In genomic region chr12:67211029-67211428, GRCh38 we compare ENCODE assay signal across 3 cellular contexts.
A peak's percentile ranks its signal among the peaks of the same experiment; 100 is the strongest.
TF ChIP-seq lines count a peak whose summit lies in the region.

No MANE protein-coding gene starts in this region.

TF ChIP-seq in HepG2, 621 proteins besides CTCF, POLR2A, EP300 and RAD21 (continues in another document):
- TF ChIP-seq ZMAT3 (CRISPR knock-in tag; conservative IDR thresholded peaks at IDR 0.05): no peak
- TF ChIP-seq, protein P1, sequence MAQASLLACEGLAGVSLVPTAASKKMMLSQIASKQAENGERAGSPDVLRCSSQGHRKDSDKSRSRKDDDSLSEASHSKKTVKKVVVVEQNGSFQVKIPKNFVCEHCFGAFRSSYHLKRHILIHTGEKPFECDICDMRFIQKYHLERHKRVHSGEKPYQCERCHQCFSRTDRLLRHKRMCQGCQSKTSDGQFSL (CRISPR knock-in tag; IDR thresholded peaks at IDR 0.05): no peak
- TF ChIP-seq RERE (CRISPR knock-in tag; IDR thresholded peaks at IDR 0.05; ENCODE audit: low read depth): no peak
- TF ChIP-seq PAF1 (CRISPR knock-in tag; IDR thresholded peaks at IDR 0.05): no peak
- no peak for TF ChIP-seq ATF7 (IDR thresholded peaks at IDR 0.05)
- TF ChIP-seq ATF7 (CRISPR knock-in tag; IDR thresholded peaks at IDR 0.05): no peak
- no peak for TF ChIP-seq ZNF12 (CRISPR knock-in tag; IDR thresholded peaks at IDR 0.05)
- peak; percentile 49; the same call in 1 of the 2 replicates for TF ChIP-seq ZNF7 (CRISPR knock-in tag; IDR thresholded peaks at IDR 0.05)
- no peak for TF ChIP-seq SOX13 (IDR thresholded peaks at IDR 0.05)
- TF ChIP-seq SOX13 (CRISPR knock-in tag; conservative IDR thresholded peaks at IDR 0.05 in 1 of 2, IDR thresholded peaks at IDR 0.05 in 1 of 2): peak in 1 of 2 experiments; percentile 41; a peak in 1 of 4 replicates
- TF ChIP-seq BRCA1 (CRISPR knock-in tag; IDR thresholded peaks at IDR 0.05): no peak

TF ChIP-seq in H1, 55 proteins besides CTCF, POLR2A, EP300 and RAD21:
- TF ChIP-seq SIRT6 (IDR thresholded peaks at IDR 0.05; ENCODE audit: low read length) (no peak), SRF (IDR thresholded peaks at IDR 0.05; ENCODE audit: low read depth, low read length) (no peak), CHD7 (IDR thresholded peaks at IDR 0.05; ENCODE audit: insufficient replicate concordance, low read length) (no peak), SIN3A (conservative IDR thresholded peaks at IDR 0.05 in 1 of 2, IDR thresholded peaks at IDR 0.05 in 1 of 2; ENCODE audit: low read depth in 1 of 2, low read length in 2 of 2) (no peak), ASH2L (IDR thresholded peaks at IDR 0.05; ENCODE audit: low read length) (no peak), SIX5 (IDR thresholded peaks at IDR 0.05; ENCODE audit: low read depth, low read length) (no peak), SP1 (IDR thresholded peaks at IDR 0.05; ENCODE audit: low read depth, low read length) (no peak), FOSL1 (IDR thresholded peaks at IDR 0.05; ENCODE audit: insufficient read depth, low read depth, low read length) (no peak), KDM4A (IDR thresholded peaks at IDR 0.05; ENCODE audit: low read depth, low read length, severe bottlenecking) (no peak), GABPA (IDR thresholded peaks at IDR 0.05; ENCODE audit: borderline replicate concordance, insufficient read depth, low read length) (no peak), SP4 (IDR thresholded peaks at IDR 0.05; ENCODE audit: low read length) (no peak)
TF ChIP-seq in H1: peak in this region for 0.

TF ChIP-seq in neural cell, 6 proteins besides CTCF, POLR2A, EP300 and RAD21:
- TF ChIP-seq SMC3 (conservative IDR thresholded peaks at IDR 0.05; ENCODE audit: poor library complexity) (no peak), POLR2AphosphoS5 (IDR thresholded peaks at IDR 0.05) (no peak), TAF1 (IDR thresholded peaks at IDR 0.05; ENCODE audit: low read depth) (no peak), MXI1 (conservative IDR thresholded peaks at IDR 0.05; ENCODE audit: poor library complexity, severe bottlenecking) (no peak), EZH2 (IDR thresholded peaks at IDR 0.05; ENCODE audit: borderline replicate concordance, insufficient read depth, low read length, poor library complexity, severe bottlenecking) (no peak)
- TF ChIP-seq, protein P2, sequence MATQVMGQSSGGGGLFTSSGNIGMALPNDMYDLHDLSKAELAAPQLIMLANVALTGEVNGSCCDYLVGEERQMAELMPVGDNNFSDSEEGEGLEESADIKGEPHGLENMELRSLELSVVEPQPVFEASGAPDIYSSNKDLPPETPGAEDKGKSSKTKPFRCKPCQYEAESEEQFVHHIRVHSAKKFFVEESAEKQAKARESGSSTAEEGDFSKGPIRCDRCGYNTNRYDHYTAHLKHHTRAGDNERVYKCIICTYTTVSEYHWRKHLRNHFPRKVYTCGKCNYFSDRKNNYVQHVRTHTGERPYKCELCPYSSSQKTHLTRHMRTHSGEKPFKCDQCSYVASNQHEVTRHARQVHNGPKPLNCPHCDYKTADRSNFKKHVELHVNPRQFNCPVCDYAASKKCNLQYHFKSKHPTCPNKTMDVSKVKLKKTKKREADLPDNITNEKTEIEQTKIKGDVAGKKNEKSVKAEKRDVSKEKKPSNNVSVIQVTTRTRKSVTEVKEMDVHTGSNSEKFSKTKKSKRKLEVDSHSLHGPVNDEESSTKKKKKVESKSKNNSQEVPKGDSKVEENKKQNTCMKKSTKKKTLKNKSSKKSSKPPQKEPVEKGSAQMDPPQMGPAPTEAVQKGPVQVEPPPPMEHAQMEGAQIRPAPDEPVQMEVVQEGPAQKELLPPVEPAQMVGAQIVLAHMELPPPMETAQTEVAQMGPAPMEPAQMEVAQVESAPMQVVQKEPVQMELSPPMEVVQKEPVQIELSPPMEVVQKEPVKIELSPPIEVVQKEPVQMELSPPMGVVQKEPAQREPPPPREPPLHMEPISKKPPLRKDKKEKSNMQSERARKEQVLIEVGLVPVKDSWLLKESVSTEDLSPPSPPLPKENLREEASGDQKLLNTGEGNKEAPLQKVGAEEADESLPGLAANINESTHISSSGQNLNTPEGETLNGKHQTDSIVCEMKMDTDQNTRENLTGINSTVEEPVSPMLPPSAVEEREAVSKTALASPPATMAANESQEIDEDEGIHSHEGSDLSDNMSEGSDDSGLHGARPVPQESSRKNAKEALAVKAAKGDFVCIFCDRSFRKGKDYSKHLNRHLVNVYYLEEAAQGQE (IDR thresholded peaks at IDR 0.05; ENCODE audit: borderline replicate concordance): no peak
